Comparison of ENCODE assay signal across 8 cellular contexts in genomic region chr4:23888421-23889319, GRCh38. TPM values are rescaled to one million over a fixed set of nuclear protein-coding genes. Genes with fewer than 3 reads are reported as not detected.
A peak's percentile ranks its signal among the peaks of the same experiment; 100 is the strongest.
DNase-seq lines count a peak whose midpoint lies in the region; ATAC-seq and TF ChIP-seq lines count a peak whose summit lies in the region.

No MANE protein-coding gene starts in this region.

- intact Hi-C loops in ascending aorta (cut with DNase I) = no loop called here

- no peak overlapping the region for H3K4me3 Mint-ChIP-seq in activated naive CD4-positive, alpha-beta T cell treated with anti-CD3 and anti-CD28 coated beads, Interleukin-2, amount 10 ng/mL, durations not matched to agents 7 days and 5 days

- H3K4me1 ChIP-seq in ascending aorta = no peaks in the 10 kb centered on the region
- peaks cover 25% of the 10 kb centered on the region for H3K4me1 ChIP-seq in skeletal muscle satellite cell (ENCODE audit: control insufficient read depth, insufficient read depth, low read length)

- no peaks in the 10 kb centered on the region for H3K9me3 Mint-ChIP-seq in activated naive CD4-positive, alpha-beta T cell treated with anti-CD3 and anti-CD28 coated beads, Interleukin-2, amount 10 ng/mL, durations not matched to agents 7 days and 5 days

- peak overlapping the region; percentile 96 for H3K4me2 ChIP-seq in skeletal muscle satellite cell (ENCODE audit: low read length)

- no peak overlapping the region for H3K27ac Mint-ChIP-seq in activated naive CD4-positive, alpha-beta T cell treated with anti-CD3 and anti-CD28 coated beads, Interleukin-2, amount 10 ng/mL, durations not matched to agents 7 days and 5 days

- ATAC-seq in GM18520 (IDR thresholded peaks at IDR 0.05; ENCODE audit: unreplicated experiment) = no peak

- no peaks in the 10 kb centered on the region for H3K9me3 ChIP-seq in ascending aorta
- no peaks in the 10 kb centered on the region for H3K9me3 ChIP-seq in skeletal muscle satellite cell (replicated peaks; ENCODE audit: low read length)

- peak overlapping the region; percentile 53 to 58 for H3K4me3 ChIP-seq in ascending aorta
- H3K4me3 ChIP-seq in skeletal muscle satellite cell (ENCODE audit: low read length) = peak overlapping the region; percentile 72

- H3K36me3 ChIP-seq in ascending aorta = no peaks in the 10 kb centered on the region
- no peaks in the 10 kb centered on the region for H3K36me3 ChIP-seq in skeletal muscle satellite cell (ENCODE audit: insufficient read depth, low read length)

- peak overlapping the region; percentile 47 for H3K9ac ChIP-seq in skeletal muscle satellite cell (ENCODE audit: low read depth, low read length)

- H3K36me3 Mint-ChIP-seq in activated naive CD4-positive, alpha-beta T cell treated with anti-CD3 and anti-CD28 coated beads, Interleukin-2, amount 10 ng/mL, durations not matched to agents 7 days and 5 days = no peaks in the 10 kb centered on the region

- TF ChIP-seq CTCF in ascending aorta (IDR thresholded peaks at IDR 0.05) = no peak

- DNase-seq in H4 (ENCODE audit: low spot score) (peak; percentile 25), ascending aorta (ENCODE audit: low spot score in 2 of 2) (no peak), iPS-NIHi7 (ENCODE audit: extremely low spot score) (peak; percentile 19), epidermal melanocyte (ENCODE audit: insufficient read length, low spot score) (no peak), T1000 (lab: John Stamatoyannopoulos, UW) (no peak)
- DNase-seq in activated naive CD4-positive, alpha-beta T cell treated with anti-CD3 and anti-CD28 coated beads, Interleukin-2, amount 10 ng/mL, durations not matched to agents 7 days and 5 days = no peak

- H3K27me3 ChIP-seq in ascending aorta (no peaks in the 10 kb centered on the region), skeletal muscle satellite cell (ENCODE audit: control insufficient read depth, insufficient read depth, low read length) (peaks cover 14% of the 10 kb centered on the region)

- H3K27ac ChIP-seq in ascending aorta = peak overlapping the region; percentile 2 to 47

- no peaks in the 10 kb centered on the region for H3K4me1 Mint-ChIP-seq in activated naive CD4-positive, alpha-beta T cell treated with anti-CD3 and anti-CD28 coated beads, Interleukin-2, amount 10 ng/mL, durations not matched to agents 7 days and 5 days

- CTCF ChIA-PET in activated naive CD4-positive, alpha-beta T cell treated with anti-CD3 and anti-CD28 coated beads, Interleukin-2, amount 10 ng/mL, durations not matched to agents 7 days and 5 days (lab: Charles Lee) = interaction anchor here (0.6 kb wide), 1 partner anchor 180 kb away, joined by 3 read pairs; no protein-coding TSS in a partner anchor

- H3K27me3 Mint-ChIP-seq in activated naive CD4-positive, alpha-beta T cell treated with anti-CD3 and anti-CD28 coated beads, Interleukin-2, amount 10 ng/mL, durations not matched to agents 7 days and 5 days = peaks cover 17% of the 10 kb centered on the region

RNA-seq across cellular contexts. Expression of gene PPARGC1A, which starts 1.2 kb away (rescaled TPM):
- 0.94 and 2.4 TPM in 2 replicates for total RNA-seq in H4 (2014; rRNA removed; shearing (Covaris generic))
- total RNA-seq in ascending aorta = 1.7 TPM
- under 0.01 and 0.22 TPM in 2 replicates for total RNA-seq in skeletal muscle satellite cell (2012; rRNA removed)

Comparison
In these comparisons a context has a peak if more than half of its experiments do, and no peak if none do; other contexts are left out.
1. DNase-seq: peak in H4 (single experiment) and iPS-NIHi7 (single experiment); none in ascending aorta (0 of 2), epidermal melanocyte (single experiment), T1000 (single experiment) and activated naive CD4-positive, alpha-beta T cell treated with anti-CD3 and anti-CD28 coated beads, Interleukin-2, amount 10 ng/mL, durations not matched to agents 7 days and 5 days (single experiment).